Comparison of ENCODE assay signal across 18 cellular contexts in the genomic region with DNA sequence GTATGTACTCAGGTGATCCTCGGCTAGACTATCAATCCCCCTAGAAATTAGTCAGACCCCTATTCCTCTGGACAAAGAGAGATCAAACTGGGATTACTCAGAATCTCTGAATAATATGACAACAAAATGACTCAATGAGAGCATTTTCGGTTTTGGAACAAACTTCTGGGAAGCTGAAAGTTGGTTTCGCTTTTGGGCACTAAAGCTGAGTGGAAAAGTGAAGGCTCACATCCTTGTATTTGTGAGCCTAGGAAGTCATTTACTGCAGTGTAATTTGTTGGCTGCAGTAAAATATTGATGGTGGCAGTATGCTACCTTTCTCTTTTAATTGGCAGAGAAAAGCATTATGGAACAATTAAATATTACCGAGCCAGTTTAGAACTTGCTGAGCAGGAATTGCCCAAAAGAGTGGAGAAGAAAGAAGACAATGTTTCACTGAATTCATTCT.
DNase-seq lines count a peak whose midpoint lies in the region; ATAC-seq and TF ChIP-seq lines count a peak whose summit lies in the region.
"Had no signal": no experiment of that assay in that cellular context is flagged by ENCODE, and none has a peak within 500 bp of the region (broad histone marks: within the 10 kb centered on the region; RNA-seq: fewer than 3 reads in every experiment).

No MANE protein-coding gene starts in this region.

- no peaks in the 10 kb centered on the region for H3K27me3 ChIP-seq in esophagus squamous epithelium
- H3K27me3 ChIP-seq: adrenal gland had no signal

- peaks cover 0 to 22% (median 3%) of the 10 kb centered on the region in 3 donors for H3K4me1 ChIP-seq in esophagus squamous epithelium
- H3K4me1 ChIP-seq: adrenal gland had no signal

- intact Hi-C loops in esophagus squamous epithelium (cut with DNase I), result no loop called here

- DNase-seq in GM03348 (ENCODE audit: low spot score) (peak; percentile 11), RKO (ENCODE audit: low spot score) (peak; percentile 1), esophagus squamous epithelium (lab: John Stamatoyannopoulos, UW) (no peak), renal cortical epithelial cell (ENCODE audit: low read depth) (peak; percentile 34), NCI-H187 treated with DMSO at 0.1 percent for 48 hours (lab: John Stamatoyannopoulos, UW) (no peak), AML-193 (lab: John Stamatoyannopoulos, UW) (no peak), iPS-NIHi11 (ENCODE audit: low spot score) (no peak)
- DNase-seq: adrenal gland; effector memory CD4-positive, alpha-beta T cell; hippocampal formation; Karpas-422; NCI-H446; posterior cingulate gyrus; SHP77 treated with DMSO at 0.1 percent for 48 hours; stimulated activated CD4-positive, alpha-beta T cell treated with anti-CD3 and anti-CD28 coated beads, Interleukin-4, amount 100 ng/mL, for 24 hours; stimulated activated naive CD4-positive, alpha-beta T cell treated with Interleukin-2 at 50 U/mL for 16 hours had no signal

- H3K9me3 ChIP-seq in esophagus squamous epithelium, result no peaks in the 10 kb centered on the region
- H3K9me3 ChIP-seq: adrenal gland had no signal

- H3K36me3 ChIP-seq in esophagus squamous epithelium, result no peaks in the 10 kb centered on the region
- H3K36me3 ChIP-seq: adrenal gland had no signal

- TF ChIP-seq CTCF in esophagus squamous epithelium (IDR thresholded peaks at IDR 0.05), result no peak

- no peak for TF ChIP-seq POLR2A in esophagus squamous epithelium (IDR thresholded peaks at IDR 0.05)

- 45 to 53% methylated on average over 4 of the region's 4 CpGs for WGBS in esophagus squamous epithelium, 2 donors

- peak overlapping the region; percentile 49 to 66 (median 60) for H3K27ac ChIP-seq in esophagus squamous epithelium
- H3K27ac ChIP-seq: adrenal gland had no signal

- no peak for ATAC-seq in activated CD4-positive, CD25-positive, alpha-beta regulatory T cell treated with anti-CD3 and anti-CD28 coated beads, Interleukin-2, amount 50 U/mL, for 24 hours

- peak overlapping the region in 2 of 4 donors; percentile 5 to 39 for H3K4me3 ChIP-seq in esophagus squamous epithelium
- H3K4me3 ChIP-seq: adrenal gland, lung had no signal

Comparison
In these comparisons a context has a peak if more than half of its experiments do, and no peak if none do; other contexts are left out.
1. DNase-seq: peak in GM03348 (single experiment), RKO (single experiment) and renal cortical epithelial cell (single experiment); none in esophagus squamous epithelium (single experiment), NCI-H187 treated with DMSO at 0.1 percent for 48 hours (single experiment), AML-193 (0 of 2) and iPS-NIHi11 (single experiment).